Comparison of ENCODE assay signal across 17 cellular contexts in genomic region chr7:92622680-92623079, GRCh38. TPM values are rescaled to one million over a fixed set of nuclear protein-coding genes. Genes with fewer than 3 reads are reported as not detected.
A peak's percentile ranks its signal among the peaks of the same experiment; 100 is the strongest.
DNase-seq lines count a peak whose midpoint lies in the region; ATAC-seq and TF ChIP-seq lines count a peak whose summit lies in the region.
"Had no signal": no experiment of that assay in that cellular context is flagged by ENCODE, and none has a peak within 500 bp of the region (broad histone marks: within the 10 kb centered on the region; RNA-seq: fewer than 3 reads in every experiment).

No MANE protein-coding gene starts in this region.

- POLR2A ChIA-PET in activated CD4-positive, alpha-beta memory T cell treated with anti-CD3 and anti-CD28 coated beads, Interleukin-2, amount 10 ng/mL, durations not matched to agents 7 days and 5 days (lab: Charles Lee) = interaction anchor here (0.6 to 7.1 kb wide), 9 partner anchors 10 to 495 kb away, joined by 3 to 78 read pairs (median 4); partner anchors contain the start of genes PEX1, RBM48 and SAMD9

- intact Hi-C loops in activated naive CD4-positive, alpha-beta T cell treated with anti-CD3 and anti-CD28 coated beads for 36 hours (cut with micrococcal nuclease) = no loop called here

- no peak overlapping the region for H3K4me3 Mint-ChIP-seq in activated naive CD4-positive, alpha-beta T cell treated with anti-CD3 and anti-CD28 coated beads for 36 hours
- no peak overlapping the region for H3K4me3 Mint-ChIP-seq in activated CD4-positive, alpha-beta memory T cell treated with anti-CD3 and anti-CD28 coated beads, Interleukin-2, amount 10 ng/mL, durations not matched to agents 7 days and 5 days
- H3K4me3 Mint-ChIP-seq in osteocyte (ENCODE audit: unreplicated experiment) = no peak overlapping the region
- H3K4me3 Mint-ChIP-seq: effector memory CD8-positive, alpha-beta T cell had no signal

- CTCF ChIA-PET in activated naive CD4-positive, alpha-beta T cell treated with anti-CD3 and anti-CD28 coated beads for 36 hours (lab: Charles Lee) = interaction anchor here (1.0 to 4.9 kb wide), 7 partner anchors 10 to 215 kb away, joined by 4 to 38 read pairs (median 9); no protein-coding TSS in a partner anchor
- CTCF ChIA-PET in activated CD4-positive, alpha-beta memory T cell treated with anti-CD3 and anti-CD28 coated beads, Interleukin-2, amount 10 ng/mL, durations not matched to agents 7 days and 5 days (lab: Charles Lee) = interaction anchor here (1.9 to 5.7 kb wide), 3 partner anchors 13 to 209 kb away, joined by 11 to 89 read pairs (median 41); no protein-coding TSS in a partner anchor

- ATAC-seq in HG03354 (IDR thresholded peaks at IDR 0.05; ENCODE audit: poor library complexity, severe bottlenecking, unreplicated experiment) = peak; percentile 15
- no peak for ATAC-seq in GM18519 (IDR thresholded peaks at IDR 0.05; ENCODE audit: low FRiP score, unreplicated experiment)
- ATAC-seq in HG03432 (IDR thresholded peaks at IDR 0.05; ENCODE audit: unreplicated experiment) = no peak
- ATAC-seq: effector memory CD8-positive, alpha-beta T cell; gastrocnemius medialis; stimulated activated naive CD8-positive, alpha-beta T cell treated with anti-CD3 and anti-CD28 coated beads, Interleukin-15, amount 100 ng/mL, for 72 hours had no signal

- DNase-seq in activated naive CD4-positive, alpha-beta T cell treated with anti-CD3 and anti-CD28 coated beads for 36 hours = no peak
- no peak for DNase-seq in activated naive CD4-positive, alpha-beta T cell (lab: John Stamatoyannopoulos, UW)
- no peak for DNase-seq in activated CD4-positive, alpha-beta memory T cell treated with anti-CD3 and anti-CD28 coated beads, Interleukin-2, amount 10 ng/mL, durations not matched to agents 7 days and 5 days
- no peak for DNase-seq in osteocyte (ENCODE audit: extremely low spot score, unreplicated experiment)
- DNase-seq in NCI-H524 (lab: John Stamatoyannopoulos, UW) = no peak
- DNase-seq: activated T-cell treated with anti-CD3 and anti-CD28 coated beads, Interleukin-2, amount 50 U/mL, for 48 hours; brain microvascular endothelial cell; effector memory CD8-positive, alpha-beta T cell; gastrocnemius medialis; H7; islet precursor cell; NCI-H526; stimulated activated CD4-positive, alpha-beta T cell treated with anti-CD3 and anti-CD28 coated beads, Interleukin-4, amount 100 ng/mL, for 4 hours; stimulated activated naive CD8-positive, alpha-beta T cell treated with anti-CD3 and anti-CD28 coated beads, Interleukin-15, amount 100 ng/mL, for 72 hours had no signal

- H3K4me1 Mint-ChIP-seq in activated naive CD4-positive, alpha-beta T cell treated with anti-CD3 and anti-CD28 coated beads for 36 hours (ENCODE audit: low read depth) = peaks cover 60% of the 10 kb centered on the region
- peaks cover 72% of the 10 kb centered on the region for H3K4me1 Mint-ChIP-seq in activated CD4-positive, alpha-beta memory T cell treated with anti-CD3 and anti-CD28 coated beads, Interleukin-2, amount 10 ng/mL, durations not matched to agents 7 days and 5 days
- H3K4me1 Mint-ChIP-seq in osteocyte (ENCODE audit: unreplicated experiment) = peaks cover 31% of the 10 kb centered on the region

- H3K27me3 Mint-ChIP-seq in activated naive CD4-positive, alpha-beta T cell treated with anti-CD3 and anti-CD28 coated beads for 36 hours (ENCODE audit: low read depth) = no peaks in the 10 kb centered on the region
- H3K27me3 Mint-ChIP-seq in activated CD4-positive, alpha-beta memory T cell treated with anti-CD3 and anti-CD28 coated beads, Interleukin-2, amount 10 ng/mL, durations not matched to agents 7 days and 5 days = no peaks in the 10 kb centered on the region
- H3K27me3 Mint-ChIP-seq in osteocyte (ENCODE audit: unreplicated experiment) = no peaks in the 10 kb centered on the region
- H3K27me3 Mint-ChIP-seq: effector memory CD8-positive, alpha-beta T cell; stimulated activated naive CD8-positive, alpha-beta T cell treated with anti-CD3 and anti-CD28 coated beads, Interleukin-15, amount 100 ng/mL, for 72 hours had no signal

- H3K9me3 Mint-ChIP-seq in activated naive CD4-positive, alpha-beta T cell treated with anti-CD3 and anti-CD28 coated beads for 36 hours = peaks cover 3% of the 10 kb centered on the region
- peaks cover 11% of the 10 kb centered on the region for H3K9me3 Mint-ChIP-seq in activated CD4-positive, alpha-beta memory T cell treated with anti-CD3 and anti-CD28 coated beads, Interleukin-2, amount 10 ng/mL, durations not matched to agents 7 days and 5 days
- no peaks in the 10 kb centered on the region for H3K9me3 Mint-ChIP-seq in osteocyte (ENCODE audit: unreplicated experiment)
- H3K9me3 Mint-ChIP-seq: effector memory CD8-positive, alpha-beta T cell had no signal

- no peak for TF ChIP-seq CTCF in osteocyte (IDR thresholded peaks at IDR 0.05)

- H3K27ac Mint-ChIP-seq in activated naive CD4-positive, alpha-beta T cell treated with anti-CD3 and anti-CD28 coated beads for 36 hours = peak overlapping the region; percentile 80
- peak overlapping the region; percentile 74 for H3K27ac Mint-ChIP-seq in activated CD4-positive, alpha-beta memory T cell treated with anti-CD3 and anti-CD28 coated beads, Interleukin-2, amount 10 ng/mL, durations not matched to agents 7 days and 5 days
- H3K27ac Mint-ChIP-seq in osteocyte (ENCODE audit: unreplicated experiment) = peak overlapping the region; percentile 61

- H3K36me3 Mint-ChIP-seq in activated naive CD4-positive, alpha-beta T cell treated with anti-CD3 and anti-CD28 coated beads for 36 hours (ENCODE audit: low read depth) = peaks cover 47% of the 10 kb centered on the region
- H3K36me3 Mint-ChIP-seq in activated CD4-positive, alpha-beta memory T cell treated with anti-CD3 and anti-CD28 coated beads, Interleukin-2, amount 10 ng/mL, durations not matched to agents 7 days and 5 days (ENCODE audit: low read depth) = peaks cover 67% of the 10 kb centered on the region
- H3K36me3 Mint-ChIP-seq in osteocyte (ENCODE audit: unreplicated experiment) = peaks cover 17% of the 10 kb centered on the region

RNA-seq across cellular contexts. Expression of gene FAM133B, which starts 32.5 kb away (rescaled TPM):
- total RNA-seq in activated naive CD4-positive, alpha-beta T cell treated with anti-CD3 and anti-CD28 coated beads for 36 hours = 10 to 100 TPM; 21.6 to 25.3 TPM
- 10 to 100 TPM; 23.4 to 25.5 TPM for total RNA-seq in activated CD4-positive, alpha-beta memory T cell treated with anti-CD3 and anti-CD28 coated beads, Interleukin-2, amount 10 ng/mL, durations not matched to agents 7 days and 5 days
- total RNA-seq in osteocyte = 22.3 TPM in 2 replicates
